Comparison of ENCODE assay signal across 17 cellular contexts in the genomic region with DNA sequence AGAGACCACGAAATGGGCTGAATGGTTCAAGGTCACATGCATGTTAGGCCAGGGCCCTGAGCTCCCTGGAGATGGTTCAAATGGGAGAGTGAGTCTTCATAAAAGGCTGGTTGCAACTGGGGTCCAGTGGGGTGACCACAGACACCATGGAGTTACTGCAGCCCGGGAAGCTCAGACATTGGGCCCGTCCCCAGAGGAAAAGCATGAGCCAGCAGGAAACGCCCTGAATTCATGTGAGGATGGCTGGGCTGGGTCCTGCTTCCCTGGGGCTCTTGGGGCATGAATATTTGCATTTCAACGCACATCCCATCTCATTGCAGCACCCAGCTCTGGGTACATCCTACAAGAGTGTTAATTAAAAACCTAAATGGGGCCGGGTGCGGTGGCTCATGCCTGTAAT.
A peak's percentile ranks its signal among the peaks of the same experiment; 100 is the strongest.
DNase-seq lines count a peak whose midpoint lies in the region; ATAC-seq and TF ChIP-seq lines count a peak whose summit lies in the region.
"Had no signal": no experiment of that assay in that cellular context is flagged by ENCODE, and none has a peak within 500 bp of the region (broad histone marks: within the 10 kb centered on the region; RNA-seq: fewer than 3 reads in every experiment).

No MANE protein-coding gene starts in this region.

- H3K9me1 ChIP-seq in IMR-90 (ENCODE audit: insufficient read depth, low read length): no peaks in the 10 kb centered on the region

- no peak for TF ChIP-seq RAD21 in IMR-90 (IDR thresholded peaks at IDR 0.05; ENCODE audit: low read length)

- H2BK15ac ChIP-seq in IMR-90 (ENCODE audit: low read depth, low read length): no peak overlapping the region

- no peak overlapping the region for H2AK5ac ChIP-seq in IMR-90 (ENCODE audit: low read depth, low read length)

- H3K23ac ChIP-seq in IMR-90 (ENCODE audit: low read depth, low read length): no peak overlapping the region

- no peak overlapping the region for H3K18ac ChIP-seq in IMR-90 (ENCODE audit: low read depth, low read length)

- 20% methylated on average over 1 of the region's 7 CpGs; no CpG with 5 or more reads in 1 of the 2 experiments for WGBS in IMR-90 (ENCODE audit: extremely low coverage in 2 of 2, insufficient read length in 1 of 2), 2 experiments

- H4K20me1 ChIP-seq in IMR-90 (ENCODE audit: insufficient read depth, low read length): no peaks in the 10 kb centered on the region

- DNase-seq in IMR-90 (no peak), islet precursor cell (peak; percentile 22), posterior vena cava (ENCODE audit: low spot score) (peak; percentile 34), NCI-H510A (lab: John Stamatoyannopoulos, UW) (no peak), NCI-H2081 (lab: John Stamatoyannopoulos, UW) (no peak)
- DNase-seq: AML-193; CD4-positive, alpha-beta memory T cell; DMS153; DMS79; GDM1; GOT3; H7; HFFc6 had no signal

- POLR2A ChIA-PET in IMR-90 (lab: Charles Lee; ENCODE audit: unreplicated experiment): no interaction called here

- BruUV-seq in IMR-90 (replicated peaks; lab: Mats Ljungman, UMichigan): no TSS peak

- no peak for TF ChIP-seq CTCF in IMR-90 (conservative IDR thresholded peaks at IDR 0.05; ENCODE audit: low read depth, low read length)

- H3K79me1 ChIP-seq in IMR-90 (ENCODE audit: low read depth in 1 of 2, low read length in 2 of 2): no peaks in the 10 kb centered on the region

- intact Hi-C loops in IMR-90 (cut with micrococcal nuclease): no loop called here
- intact Hi-C loops in posterior vena cava (cut with DNase I): no loop called here

- CTCF ChIA-PET in IMR-90 (lab: Yijun Ruan, JAX): no interaction called here

- H3K4me3 ChIP-seq in IMR-90 (ENCODE audit: insufficient read depth, low read depth, low read length): no peak overlapping the region

- no peak overlapping the region for H3K27ac ChIP-seq in IMR-90 (ENCODE audit: insufficient read depth, low read length)
- H3K27ac ChIP-seq: C4-2B had no signal

- no peak overlapping the region for H4K91ac ChIP-seq in IMR-90 (ENCODE audit: insufficient read depth, low read depth, low read length)

- dilution Hi-C loops in IMR-90 (cut with HindIII; ENCODE audit: low sequenced_read_pairs, unreplicated experiment): no loop called here

- no peak overlapping the region for H2BK120ac ChIP-seq in IMR-90 (ENCODE audit: low read depth, low read length)

- no peak overlapping the region for H2AFZ ChIP-seq in IMR-90 (replicated peaks; ENCODE audit: low read length, poor library complexity)

- TF ChIP-seq POLR2A in IMR-90 (IDR thresholded peaks at IDR 0.05; ENCODE audit: low read depth, low read length): no peak

- H4K5ac ChIP-seq in IMR-90 (ENCODE audit: low read depth, low read length): no peak overlapping the region

- no peak overlapping the region for H3K9ac ChIP-seq in IMR-90 (ENCODE audit: low read depth, low read length)

- no peak overlapping the region for H2BK20ac ChIP-seq in IMR-90 (ENCODE audit: low read depth, low read length)

- no peak overlapping the region for H2BK5ac ChIP-seq in IMR-90 (ENCODE audit: low read depth, low read length, poor library complexity, severe bottlenecking)

- no peak overlapping the region for H4K8ac ChIP-seq in IMR-90 (ENCODE audit: low read depth in 2 of 2, low read length in 2 of 2)

- no peaks in the 10 kb centered on the region for H3K36me3 ChIP-seq in IMR-90 (ENCODE audit: control insufficient read depth, insufficient read depth, low read length)

- H3K4me1 ChIP-seq in IMR-90 (ENCODE audit: control insufficient read depth, insufficient read depth, low read length): no peaks in the 10 kb centered on the region

- H2AK9ac ChIP-seq in IMR-90 (replicated peaks; ENCODE audit: low read depth, low read length, poor library complexity): peak overlapping the region; percentile 16

- H3K14ac ChIP-seq in IMR-90 (replicated peaks; ENCODE audit: low read depth, low read length): no peak overlapping the region

- H3K56ac ChIP-seq in IMR-90 (ENCODE audit: extremely low read depth, insufficient read depth, low read length): no peak overlapping the region

- H3K27me3 ChIP-seq in IMR-90 (ENCODE audit: control insufficient read depth, insufficient read depth, low read length): no peaks in the 10 kb centered on the region

- H3K9me3 ChIP-seq in IMR-90 (ENCODE audit: control insufficient read depth, insufficient read depth, low read length): peaks cover 59% of the 10 kb centered on the region

- no peak overlapping the region for H3K4ac ChIP-seq in IMR-90 (ENCODE audit: low read depth, low read length)

- H3K4me2 ChIP-seq in IMR-90 (ENCODE audit: low read depth, low read length): no peak overlapping the region

- in situ Hi-C loops in IMR-90 (cut with MboI; ENCODE audit: low sequenced_read_pairs): no loop called here

- ATAC-seq in IMR-90 (ENCODE audit: low read depth) (no peak), HG03520 (IDR thresholded peaks at IDR 0.05; ENCODE audit: unreplicated experiment) (no peak), GM19328 (IDR thresholded peaks at IDR 0.05; ENCODE audit: unreplicated experiment) (no peak)
- ATAC-seq: HCT116 had no signal

TF ChIP-seq in IMR-90, 13 proteins besides CTCF, POLR2A, EP300 and RAD21:
- TF ChIP-seq FOS (IDR thresholded peaks at IDR 0.05; ENCODE audit: low read depth, low read length): no peak
- TF ChIP-seq CHD1 (IDR thresholded peaks at IDR 0.05; ENCODE audit: low read depth, low read length): no peak
- TF ChIP-seq MXI1 (IDR thresholded peaks at IDR 0.05; ENCODE audit: borderline replicate concordance, low read depth, low read length): no peak
- TF ChIP-seq RCOR1 (IDR thresholded peaks at IDR 0.05; ENCODE audit: insufficient replicate concordance, low read length): no peak
- TF ChIP-seq, protein P1, sequence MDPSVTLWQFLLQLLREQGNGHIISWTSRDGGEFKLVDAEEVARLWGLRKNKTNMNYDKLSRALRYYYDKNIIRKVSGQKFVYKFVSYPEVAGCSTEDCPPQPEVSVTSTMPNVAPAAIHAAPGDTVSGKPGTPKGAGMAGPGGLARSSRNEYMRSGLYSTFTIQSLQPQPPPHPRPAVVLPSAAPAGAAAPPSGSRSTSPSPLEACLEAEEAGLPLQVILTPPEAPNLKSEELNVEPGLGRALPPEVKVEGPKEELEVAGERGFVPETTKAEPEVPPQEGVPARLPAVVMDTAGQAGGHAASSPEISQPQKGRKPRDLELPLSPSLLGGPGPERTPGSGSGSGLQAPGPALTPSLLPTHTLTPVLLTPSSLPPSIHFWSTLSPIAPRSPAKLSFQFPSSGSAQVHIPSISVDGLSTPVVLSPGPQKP (IDR thresholded peaks at IDR 0.05; ENCODE audit: borderline replicate concordance, low read depth, low read length): no peak
- TF ChIP-seq CEBPB (IDR thresholded peaks at IDR 0.05; ENCODE audit: low read depth, low read length): no peak
- no peak for TF ChIP-seq RFX5 (IDR thresholded peaks at IDR 0.05; ENCODE audit: low read depth, low read length)
- no peak for TF ChIP-seq MAZ (IDR thresholded peaks at IDR 0.05; ENCODE audit: borderline replicate concordance, low read depth, low read length)
- TF ChIP-seq SMC3 (IDR thresholded peaks at IDR 0.05; ENCODE audit: low read depth, low read length): no peak
- TF ChIP-seq NFE2L2 (IDR thresholded peaks at IDR 0.05; ENCODE audit: low read depth, low read length): no peak
- TF ChIP-seq BHLHE40 (IDR thresholded peaks at IDR 0.05; ENCODE audit: low read depth, low read length): no peak
- no peak for TF ChIP-seq USF2 (IDR thresholded peaks at IDR 0.05; ENCODE audit: low read depth, low read length)
- TF ChIP-seq MAFK (IDR thresholded peaks at IDR 0.05; ENCODE audit: low read depth, low read length): no peak

Comparison
In these comparisons a context has a peak if more than half of its experiments do, and no peak if none do; other contexts are left out.
1. DNase-seq: peak in islet precursor cell (single experiment) and posterior vena cava (single experiment); none in IMR-90 (single experiment), NCI-H510A (single experiment) and NCI-H2081 (0 of 2).